ENCODE assay signal across 1 cellular context in the genomic region with DNA sequence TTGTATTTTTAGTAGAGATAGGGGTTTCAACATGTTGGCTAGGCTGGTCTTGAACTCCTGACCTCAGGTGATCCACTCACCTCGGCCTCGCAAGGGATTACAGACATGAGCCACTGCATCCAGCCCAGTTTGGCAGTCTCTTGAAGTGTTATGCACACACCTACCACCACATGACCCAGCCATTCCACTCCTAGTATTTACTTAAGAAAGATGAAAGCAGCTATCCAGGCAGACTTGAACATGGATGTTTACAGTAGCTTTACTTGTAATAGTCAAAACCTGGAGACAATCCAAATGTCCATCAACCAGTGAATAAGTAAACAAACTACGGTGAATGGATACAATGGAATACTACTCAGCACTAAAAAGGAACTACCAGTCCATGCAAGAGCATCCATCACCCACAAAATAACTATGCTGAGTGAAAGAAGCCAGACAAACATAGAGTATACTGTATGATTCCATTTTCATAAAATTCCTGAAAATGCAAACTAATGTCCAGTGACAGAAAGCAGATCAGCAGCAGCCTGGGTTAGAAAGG.
TF ChIP-seq lines count a peak whose summit lies in the region.

No MANE protein-coding gene starts in this region.

TF ChIP-seq in HepG2, 621 proteins besides CTCF, POLR2A, EP300 and RAD21 (continued from another document and continues in another):
- 0 out of 2 replicates have a peak, but pooled peaks have one; percentile 33 for TF ChIP-seq RFX3 (CRISPR knock-in tag; IDR thresholded peaks at IDR 0.05)
- peak; percentile 95 for TF ChIP-seq PHF21A (CRISPR knock-in tag; IDR thresholded peaks at IDR 0.05)
- TF ChIP-seq, protein P1, sequence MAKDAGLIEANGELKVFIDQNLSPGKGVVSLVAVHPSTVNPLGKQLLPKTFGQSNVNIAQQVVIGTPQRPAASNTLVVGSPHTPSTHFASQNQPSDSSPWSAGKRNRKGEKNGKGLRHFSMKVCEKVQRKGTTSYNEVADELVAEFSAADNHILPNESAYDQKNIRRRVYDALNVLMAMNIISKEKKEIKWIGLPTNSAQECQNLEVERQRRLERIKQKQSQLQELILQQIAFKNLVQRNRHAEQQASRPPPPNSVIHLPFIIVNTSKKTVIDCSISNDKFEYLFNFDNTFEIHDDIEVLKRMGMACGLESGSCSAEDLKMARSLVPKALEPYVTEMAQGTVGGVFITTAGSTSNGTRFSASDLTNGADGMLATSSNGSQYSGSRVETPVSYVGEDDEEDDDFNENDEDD (CRISPR knock-in tag; IDR thresholded peaks at IDR 0.05; ENCODE audit: borderline replicate concordance), result peak; percentile 51; the same call in 1 of the 2 replicates
- no peak for TF ChIP-seq ZBTB1 (CRISPR knock-in tag; IDR thresholded peaks at IDR 0.05; ENCODE audit: borderline replicate concordance)
- TF ChIP-seq, protein P2, sequence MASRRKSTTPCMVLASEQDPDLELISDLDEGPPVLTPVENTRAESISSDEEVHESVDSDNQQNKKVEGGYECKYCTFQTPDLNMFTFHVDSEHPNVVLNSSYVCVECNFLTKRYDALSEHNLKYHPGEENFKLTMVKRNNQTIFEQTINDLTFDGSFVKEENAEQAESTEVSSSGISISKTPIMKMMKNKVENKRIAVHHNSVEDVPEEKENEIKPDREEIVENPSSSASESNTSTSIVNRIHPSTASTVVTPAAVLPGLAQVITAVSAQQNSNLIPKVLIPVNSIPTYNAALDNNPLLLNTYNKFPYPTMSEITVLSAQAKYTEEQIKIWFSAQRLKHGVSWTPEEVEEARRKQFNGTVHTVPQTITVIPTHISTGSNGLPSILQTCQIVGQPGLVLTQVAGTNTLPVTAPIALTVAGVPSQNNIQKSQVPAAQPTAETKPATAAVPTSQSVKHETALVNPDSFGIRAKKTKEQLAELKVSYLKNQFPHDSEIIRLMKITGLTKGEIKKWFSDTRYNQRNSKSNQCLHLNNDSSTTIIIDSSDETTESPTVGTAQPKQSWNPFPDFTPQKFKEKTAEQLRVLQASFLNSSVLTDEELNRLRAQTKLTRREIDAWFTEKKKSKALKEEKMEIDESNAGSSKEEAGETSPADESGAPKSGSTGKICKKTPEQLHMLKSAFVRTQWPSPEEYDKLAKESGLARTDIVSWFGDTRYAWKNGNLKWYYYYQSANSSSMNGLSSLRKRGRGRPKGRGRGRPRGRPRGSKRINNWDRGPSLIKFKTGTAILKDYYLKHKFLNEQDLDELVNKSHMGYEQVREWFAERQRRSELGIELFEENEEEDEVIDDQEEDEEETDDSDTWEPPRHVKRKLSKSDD (CRISPR knock-in tag; IDR thresholded peaks at IDR 0.05; ENCODE audit: low read depth), result no peak; the same call in 1 of the 2 replicates
- peak; percentile 91; the same call in 1 of the 2 replicates for TF ChIP-seq SIX1 (CRISPR knock-in tag; IDR thresholded peaks at IDR 0.05; ENCODE audit: borderline replicate concordance)
- TF ChIP-seq, protein P3, sequence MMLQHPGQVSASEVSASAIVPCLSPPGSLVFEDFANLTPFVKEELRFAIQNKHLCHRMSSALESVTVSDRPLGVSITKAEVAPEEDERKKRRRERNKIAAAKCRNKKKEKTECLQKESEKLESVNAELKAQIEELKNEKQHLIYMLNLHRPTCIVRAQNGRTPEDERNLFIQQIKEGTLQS (CRISPR knock-in tag; IDR thresholded peaks at IDR 0.05), result peak; percentile 37; the same call in 1 of the 2 replicates
- TF ChIP-seq FOXA3 (CRISPR knock-in tag; IDR thresholded peaks at IDR 0.05), result peak; percentile 100
- no peak for TF ChIP-seq ZNF337 (CRISPR knock-in tag; IDR thresholded peaks at IDR 0.05; ENCODE audit: borderline replicate concordance, low read depth)
- no peak; the same call in 1 of the 2 replicates for TF ChIP-seq SSRP1 (CRISPR knock-in tag; IDR thresholded peaks at IDR 0.05)
- TF ChIP-seq, protein P4, sequence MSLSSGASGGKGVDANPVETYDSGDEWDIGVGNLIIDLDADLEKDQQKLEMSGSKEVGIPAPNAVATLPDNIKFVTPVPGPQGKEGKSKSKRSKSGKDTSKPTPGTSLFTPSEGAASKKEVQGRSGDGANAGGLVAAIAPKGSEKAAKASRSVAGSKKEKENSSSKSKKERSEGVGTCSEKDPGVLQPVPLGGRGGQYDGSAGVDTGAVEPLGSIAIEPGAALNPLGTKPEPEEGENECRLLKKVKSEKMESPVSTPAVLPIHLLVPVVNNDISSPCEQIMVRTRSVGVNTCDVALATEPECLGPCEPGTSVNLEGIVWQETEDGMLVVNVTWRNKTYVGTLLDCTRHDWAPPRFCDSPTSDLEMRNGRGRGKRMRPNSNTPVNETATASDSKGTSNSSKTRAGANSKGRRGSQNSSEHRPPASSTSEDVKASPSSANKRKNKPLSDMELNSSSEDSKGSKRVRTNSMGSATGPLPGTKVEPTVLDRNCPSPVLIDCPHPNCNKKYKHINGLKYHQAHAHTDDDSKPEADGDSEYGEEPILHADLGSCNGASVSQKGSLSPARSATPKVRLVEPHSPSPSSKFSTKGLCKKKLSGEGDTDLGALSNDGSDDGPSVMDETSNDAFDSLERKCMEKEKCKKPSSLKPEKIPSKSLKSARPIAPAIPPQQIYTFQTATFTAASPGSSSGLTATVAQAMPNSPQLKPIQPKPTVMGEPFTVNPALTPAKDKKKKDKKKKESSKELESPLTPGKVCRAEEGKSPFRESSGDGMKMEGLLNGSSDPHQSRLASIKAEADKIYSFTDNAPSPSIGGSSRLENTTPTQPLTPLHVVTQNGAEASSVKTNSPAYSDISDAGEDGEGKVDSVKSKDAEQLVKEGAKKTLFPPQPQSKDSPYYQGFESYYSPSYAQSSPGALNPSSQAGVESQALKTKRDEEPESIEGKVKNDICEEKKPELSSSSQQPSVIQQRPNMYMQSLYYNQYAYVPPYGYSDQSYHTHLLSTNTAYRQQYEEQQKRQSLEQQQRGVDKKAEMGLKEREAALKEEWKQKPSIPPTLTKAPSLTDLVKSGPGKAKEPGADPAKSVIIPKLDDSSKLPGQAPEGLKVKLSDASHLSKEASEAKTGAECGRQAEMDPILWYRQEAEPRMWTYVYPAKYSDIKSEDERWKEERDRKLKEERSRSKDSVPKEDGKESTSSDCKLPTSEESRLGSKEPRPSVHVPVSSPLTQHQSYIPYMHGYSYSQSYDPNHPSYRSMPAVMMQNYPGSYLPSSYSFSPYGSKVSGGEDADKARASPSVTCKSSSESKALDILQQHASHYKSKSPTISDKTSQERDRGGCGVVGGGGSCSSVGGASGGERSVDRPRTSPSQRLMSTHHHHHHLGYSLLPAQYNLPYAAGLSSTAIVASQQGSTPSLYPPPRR (CRISPR knock-in tag; IDR thresholded peaks at IDR 0.05; ENCODE audit: borderline replicate concordance), result peak; percentile 99
- peak; percentile 96 for TF ChIP-seq SOX5 (CRISPR knock-in tag; IDR thresholded peaks at IDR 0.05; ENCODE audit: borderline replicate concordance)
- no peak for TF ChIP-seq NFKB2 (CRISPR knock-in tag; IDR thresholded peaks at IDR 0.05; ENCODE audit: borderline replicate concordance)
- TF ChIP-seq MIER2 (CRISPR knock-in tag; IDR thresholded peaks at IDR 0.05), result peak; percentile 51; the same call in 1 of the 2 replicates
- no peak for TF ChIP-seq NFE2L2 (IDR thresholded peaks at IDR 0.05; ENCODE audit: low read length)
- peak; percentile 86; the same call in 1 of the 2 replicates for TF ChIP-seq MBD4 (IDR thresholded peaks at IDR 0.05; ENCODE audit: borderline replicate concordance, low read length)
- TF ChIP-seq, protein P5, sequence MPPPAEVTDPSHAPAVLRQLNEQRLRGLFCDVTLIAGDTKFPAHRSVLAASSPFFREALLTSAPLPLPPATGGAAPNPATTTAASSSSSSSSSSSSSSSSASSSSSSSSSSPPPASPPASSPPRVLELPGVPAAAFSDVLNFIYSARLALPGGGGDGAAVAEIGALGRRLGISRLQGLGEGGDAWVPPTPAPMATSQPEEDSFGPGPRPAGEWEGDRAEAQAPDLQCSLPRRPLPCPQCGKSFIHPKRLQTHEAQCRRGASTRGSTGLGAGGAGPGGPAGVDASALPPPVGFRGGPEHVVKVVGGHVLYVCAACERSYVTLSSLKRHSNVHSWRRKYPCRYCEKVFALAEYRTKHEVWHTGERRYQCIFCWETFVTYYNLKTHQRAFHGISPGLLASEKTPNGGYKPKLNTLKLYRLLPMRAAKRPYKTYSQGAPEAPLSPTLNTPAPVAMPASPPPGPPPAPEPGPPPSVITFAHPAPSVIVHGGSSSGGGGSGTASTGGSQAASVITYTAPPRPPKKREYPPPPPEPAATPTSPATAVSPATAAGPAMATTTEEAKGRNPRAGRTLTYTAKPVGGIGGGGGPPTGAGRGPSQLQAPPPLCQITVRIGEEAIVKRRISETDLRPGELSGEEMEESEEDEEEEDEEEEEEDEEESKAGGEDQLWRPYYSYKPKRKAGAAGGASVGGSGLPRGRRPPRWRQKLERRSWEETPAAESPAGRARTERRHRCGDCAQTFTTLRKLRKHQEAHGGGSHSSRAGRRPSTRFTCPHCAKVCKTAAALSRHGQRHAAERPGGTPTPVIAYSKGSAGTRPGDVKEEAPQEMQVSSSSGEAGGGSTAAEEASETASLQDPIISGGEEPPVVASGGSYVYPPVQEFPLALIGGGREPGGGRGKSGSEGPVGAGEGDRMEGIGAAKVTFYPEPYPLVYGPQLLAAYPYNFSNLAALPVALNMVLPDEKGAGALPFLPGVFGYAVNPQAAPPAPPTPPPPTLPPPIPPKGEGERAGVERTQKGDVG (CRISPR knock-in tag; IDR thresholded peaks at IDR 0.05; ENCODE audit: borderline replicate concordance), result peak; percentile 61; the same call in 1 of the 2 replicates
- TF ChIP-seq, protein P6, sequence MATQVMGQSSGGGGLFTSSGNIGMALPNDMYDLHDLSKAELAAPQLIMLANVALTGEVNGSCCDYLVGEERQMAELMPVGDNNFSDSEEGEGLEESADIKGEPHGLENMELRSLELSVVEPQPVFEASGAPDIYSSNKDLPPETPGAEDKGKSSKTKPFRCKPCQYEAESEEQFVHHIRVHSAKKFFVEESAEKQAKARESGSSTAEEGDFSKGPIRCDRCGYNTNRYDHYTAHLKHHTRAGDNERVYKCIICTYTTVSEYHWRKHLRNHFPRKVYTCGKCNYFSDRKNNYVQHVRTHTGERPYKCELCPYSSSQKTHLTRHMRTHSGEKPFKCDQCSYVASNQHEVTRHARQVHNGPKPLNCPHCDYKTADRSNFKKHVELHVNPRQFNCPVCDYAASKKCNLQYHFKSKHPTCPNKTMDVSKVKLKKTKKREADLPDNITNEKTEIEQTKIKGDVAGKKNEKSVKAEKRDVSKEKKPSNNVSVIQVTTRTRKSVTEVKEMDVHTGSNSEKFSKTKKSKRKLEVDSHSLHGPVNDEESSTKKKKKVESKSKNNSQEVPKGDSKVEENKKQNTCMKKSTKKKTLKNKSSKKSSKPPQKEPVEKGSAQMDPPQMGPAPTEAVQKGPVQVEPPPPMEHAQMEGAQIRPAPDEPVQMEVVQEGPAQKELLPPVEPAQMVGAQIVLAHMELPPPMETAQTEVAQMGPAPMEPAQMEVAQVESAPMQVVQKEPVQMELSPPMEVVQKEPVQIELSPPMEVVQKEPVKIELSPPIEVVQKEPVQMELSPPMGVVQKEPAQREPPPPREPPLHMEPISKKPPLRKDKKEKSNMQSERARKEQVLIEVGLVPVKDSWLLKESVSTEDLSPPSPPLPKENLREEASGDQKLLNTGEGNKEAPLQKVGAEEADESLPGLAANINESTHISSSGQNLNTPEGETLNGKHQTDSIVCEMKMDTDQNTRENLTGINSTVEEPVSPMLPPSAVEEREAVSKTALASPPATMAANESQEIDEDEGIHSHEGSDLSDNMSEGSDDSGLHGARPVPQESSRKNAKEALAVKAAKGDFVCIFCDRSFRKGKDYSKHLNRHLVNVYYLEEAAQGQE (IDR thresholded peaks at IDR 0.05; ENCODE audit: borderline replicate concordance in 1 of 2, low read depth in 1 of 2, low read length in 2 of 2), result peak in 1 of 2 experiments; percentile 67; a peak in 1 of 4 replicates
- TF ChIP-seq, protein P7, sequence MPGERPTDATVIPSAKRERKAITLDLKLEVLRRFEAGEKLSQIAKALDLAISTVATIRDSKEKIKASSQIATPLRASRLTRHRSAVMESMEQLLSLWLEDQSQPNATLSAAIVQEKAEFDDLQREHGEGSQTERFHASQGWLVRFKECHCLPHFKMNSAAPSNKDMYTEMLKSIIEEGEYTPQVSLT (CRISPR knock-in tag; IDR thresholded peaks at IDR 0.05; ENCODE audit: borderline replicate concordance, low read depth), result no peak
- peak; percentile 97 for TF ChIP-seq MIXL1 (CRISPR knock-in tag; IDR thresholded peaks at IDR 0.05)
- peak; percentile 69; the same call in 1 of the 2 replicates for TF ChIP-seq FOXC1 (CRISPR knock-in tag; IDR thresholded peaks at IDR 0.05; ENCODE audit: borderline replicate concordance)
- TF ChIP-seq, protein P8, sequence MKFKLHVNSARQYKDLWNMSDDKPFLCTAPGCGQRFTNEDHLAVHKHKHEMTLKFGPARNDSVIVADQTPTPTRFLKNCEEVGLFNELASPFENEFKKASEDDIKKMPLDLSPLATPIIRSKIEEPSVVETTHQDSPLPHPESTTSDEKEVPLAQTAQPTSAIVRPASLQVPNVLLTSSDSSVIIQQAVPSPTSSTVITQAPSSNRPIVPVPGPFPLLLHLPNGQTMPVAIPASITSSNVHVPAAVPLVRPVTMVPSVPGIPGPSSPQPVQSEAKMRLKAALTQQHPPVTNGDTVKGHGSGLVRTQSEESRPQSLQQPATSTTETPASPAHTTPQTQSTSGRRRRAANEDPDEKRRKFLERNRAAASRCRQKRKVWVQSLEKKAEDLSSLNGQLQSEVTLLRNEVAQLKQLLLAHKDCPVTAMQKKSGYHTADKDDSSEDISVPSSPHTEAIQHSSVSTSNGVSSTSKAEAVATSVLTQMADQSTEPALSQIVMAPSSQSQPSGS (CRISPR knock-in tag; IDR thresholded peaks at IDR 0.05), result peak; percentile 89
- TF ChIP-seq ZBTB3 (CRISPR knock-in tag; IDR thresholded peaks at IDR 0.05; ENCODE audit: borderline replicate concordance, low read depth), result peak; percentile 98
- 0 out of 2 replicates have a peak, but pooled peaks have one; percentile 48 for TF ChIP-seq ZNF30 (CRISPR knock-in tag; IDR thresholded peaks at IDR 0.05)
- TF ChIP-seq, protein P9, sequence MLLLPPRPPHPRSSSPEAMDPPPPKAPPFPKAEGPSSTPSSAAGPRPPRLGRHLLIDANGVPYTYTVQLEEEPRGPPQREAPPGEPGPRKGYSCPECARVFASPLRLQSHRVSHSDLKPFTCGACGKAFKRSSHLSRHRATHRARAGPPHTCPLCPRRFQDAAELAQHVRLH (CRISPR knock-in tag; IDR thresholded peaks at IDR 0.05; ENCODE audit: borderline replicate concordance, low read depth), result peak; percentile 80
- no peak for TF ChIP-seq TMF1 (CRISPR knock-in tag; IDR thresholded peaks at IDR 0.05; ENCODE audit: low read depth)
- TF ChIP-seq, protein P10, sequence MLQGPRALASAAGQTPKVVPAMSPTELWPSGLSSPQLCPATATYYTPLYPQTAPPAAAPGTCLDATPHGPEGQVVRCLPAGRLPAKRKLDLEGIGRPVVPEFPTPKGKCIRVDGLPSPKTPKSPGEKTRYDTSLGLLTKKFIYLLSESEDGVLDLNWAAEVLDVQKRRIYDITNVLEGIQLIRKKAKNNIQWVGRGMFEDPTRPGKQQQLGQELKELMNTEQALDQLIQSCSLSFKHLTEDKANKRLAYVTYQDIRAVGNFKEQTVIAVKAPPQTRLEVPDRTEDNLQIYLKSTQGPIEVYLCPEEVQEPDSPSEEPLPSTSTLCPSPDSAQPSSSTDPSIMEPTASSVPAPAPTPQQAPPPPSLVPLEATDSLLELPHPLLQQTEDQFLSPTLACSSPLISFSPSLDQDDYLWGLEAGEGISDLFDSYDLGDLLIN (CRISPR knock-in tag; IDR thresholded peaks at IDR 0.05; ENCODE audit: borderline replicate concordance), result no peak
- TF ChIP-seq ZNF737 (CRISPR knock-in tag; IDR thresholded peaks at IDR 0.05; ENCODE audit: borderline replicate concordance), result no peak
- no peak for TF ChIP-seq HNF4G (IDR thresholded peaks at IDR 0.05; ENCODE audit: borderline replicate concordance, low read depth, low read length)
- TF ChIP-seq HNF4G (CRISPR knock-in tag; IDR thresholded peaks at IDR 0.05; ENCODE audit: borderline replicate concordance, low read depth), result peak; percentile 62; the same call in 1 of the 2 replicates
- no peak for TF ChIP-seq NFE2L1 (CRISPR knock-in tag; IDR thresholded peaks at IDR 0.05; ENCODE audit: borderline replicate concordance)
- peak; percentile 73 for TF ChIP-seq GATAD1 (CRISPR knock-in tag; IDR thresholded peaks at IDR 0.05)
- peak; percentile 90 for TF ChIP-seq ZNF589 (CRISPR knock-in tag; conservative IDR thresholded peaks at IDR 0.05)
- TF ChIP-seq TBL1XR1 (IDR thresholded peaks at IDR 0.05; ENCODE audit: borderline replicate concordance, low read length, partially characterized antibody), result peak; percentile 100
